Comparison of ENCODE assay signal across 1 cellular context in the genomic region with DNA sequence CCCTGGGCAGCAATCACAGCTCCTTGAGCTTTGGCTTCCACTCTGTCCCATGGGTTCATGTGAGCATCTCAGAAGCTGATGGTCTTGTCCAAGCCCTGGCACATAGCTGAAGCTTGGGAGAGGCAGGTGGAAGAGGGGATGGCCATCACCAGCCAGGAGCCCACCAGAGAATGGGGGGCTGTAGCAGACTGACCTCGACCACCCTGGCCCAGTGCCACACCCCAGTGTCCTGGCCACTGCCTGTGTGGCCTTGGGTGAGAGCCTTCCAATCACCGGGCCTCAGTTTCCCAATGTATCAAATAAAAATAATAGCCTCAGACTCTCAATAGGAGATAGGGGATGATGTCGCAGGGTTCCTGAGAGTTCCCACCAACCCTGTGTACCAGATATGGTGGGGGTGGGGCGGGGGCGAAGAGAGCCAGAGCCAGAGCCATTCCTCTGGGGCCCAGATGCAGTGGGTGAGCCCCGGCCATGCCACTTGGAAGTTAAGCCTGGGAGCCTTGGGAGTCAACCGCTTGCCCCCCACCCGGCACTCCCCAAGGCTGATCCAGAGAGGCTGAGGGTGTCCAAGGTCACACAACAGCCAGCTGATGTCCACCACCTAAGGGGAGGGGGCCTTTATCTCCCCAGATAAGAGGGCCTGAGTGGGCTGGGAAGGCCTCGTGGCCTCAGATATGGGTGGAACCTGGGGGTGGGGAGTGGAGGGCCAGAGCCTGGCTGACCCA.
TF ChIP-seq lines count a peak whose summit lies in the region.

No MANE protein-coding gene starts in this region.

TF ChIP-seq in HCT116, 20 proteins besides CTCF, POLR2A, EP300 and RAD21 (continued from another document):
- TF ChIP-seq, protein P1, sequence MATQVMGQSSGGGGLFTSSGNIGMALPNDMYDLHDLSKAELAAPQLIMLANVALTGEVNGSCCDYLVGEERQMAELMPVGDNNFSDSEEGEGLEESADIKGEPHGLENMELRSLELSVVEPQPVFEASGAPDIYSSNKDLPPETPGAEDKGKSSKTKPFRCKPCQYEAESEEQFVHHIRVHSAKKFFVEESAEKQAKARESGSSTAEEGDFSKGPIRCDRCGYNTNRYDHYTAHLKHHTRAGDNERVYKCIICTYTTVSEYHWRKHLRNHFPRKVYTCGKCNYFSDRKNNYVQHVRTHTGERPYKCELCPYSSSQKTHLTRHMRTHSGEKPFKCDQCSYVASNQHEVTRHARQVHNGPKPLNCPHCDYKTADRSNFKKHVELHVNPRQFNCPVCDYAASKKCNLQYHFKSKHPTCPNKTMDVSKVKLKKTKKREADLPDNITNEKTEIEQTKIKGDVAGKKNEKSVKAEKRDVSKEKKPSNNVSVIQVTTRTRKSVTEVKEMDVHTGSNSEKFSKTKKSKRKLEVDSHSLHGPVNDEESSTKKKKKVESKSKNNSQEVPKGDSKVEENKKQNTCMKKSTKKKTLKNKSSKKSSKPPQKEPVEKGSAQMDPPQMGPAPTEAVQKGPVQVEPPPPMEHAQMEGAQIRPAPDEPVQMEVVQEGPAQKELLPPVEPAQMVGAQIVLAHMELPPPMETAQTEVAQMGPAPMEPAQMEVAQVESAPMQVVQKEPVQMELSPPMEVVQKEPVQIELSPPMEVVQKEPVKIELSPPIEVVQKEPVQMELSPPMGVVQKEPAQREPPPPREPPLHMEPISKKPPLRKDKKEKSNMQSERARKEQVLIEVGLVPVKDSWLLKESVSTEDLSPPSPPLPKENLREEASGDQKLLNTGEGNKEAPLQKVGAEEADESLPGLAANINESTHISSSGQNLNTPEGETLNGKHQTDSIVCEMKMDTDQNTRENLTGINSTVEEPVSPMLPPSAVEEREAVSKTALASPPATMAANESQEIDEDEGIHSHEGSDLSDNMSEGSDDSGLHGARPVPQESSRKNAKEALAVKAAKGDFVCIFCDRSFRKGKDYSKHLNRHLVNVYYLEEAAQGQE (IDR thresholded peaks at IDR 0.05; ENCODE audit: low read depth): no peak
- TF ChIP-seq, protein P2, sequence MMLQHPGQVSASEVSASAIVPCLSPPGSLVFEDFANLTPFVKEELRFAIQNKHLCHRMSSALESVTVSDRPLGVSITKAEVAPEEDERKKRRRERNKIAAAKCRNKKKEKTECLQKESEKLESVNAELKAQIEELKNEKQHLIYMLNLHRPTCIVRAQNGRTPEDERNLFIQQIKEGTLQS (IDR thresholded peaks at IDR 0.05): no peak
- TF ChIP-seq EZH2 (IDR thresholded peaks at IDR 0.05) (no peak), YY1 (IDR thresholded peaks at IDR 0.05; ENCODE audit: extremely low read depth, insufficient replicate concordance, low read depth, low read length) (no peak), ZFX (IDR thresholded peaks at IDR 0.05) (no peak), CEBPB (IDR thresholded peaks at IDR 0.05; ENCODE audit: low read depth) (no peak), SP1 (IDR thresholded peaks at IDR 0.05; ENCODE audit: low read depth) (no peak), EGR1 (IDR thresholded peaks at IDR 0.05; ENCODE audit: low read depth) (no peak), ELF1 (IDR thresholded peaks at IDR 0.05; ENCODE audit: borderline replicate concordance, low read depth) (no peak), EZH2phosphoT487 (IDR thresholded peaks at IDR 0.05; ENCODE audit: borderline replicate concordance) (no peak), SRF (IDR thresholded peaks at IDR 0.05; ENCODE audit: low read depth) (no peak), TCF7L2 (IDR thresholded peaks at IDR 0.05; ENCODE audit: borderline replicate concordance, extremely low read depth, insufficient read depth, insufficient read length) (no peak), JUND (IDR thresholded peaks at IDR 0.05) (no peak), FOSL1 (IDR thresholded peaks at IDR 0.05; ENCODE audit: low read depth) (no peak), ZNF274 (IDR thresholded peaks at IDR 0.05; ENCODE audit: low read depth, low read length) (no peak)
- TF ChIP-seq, protein P3, sequence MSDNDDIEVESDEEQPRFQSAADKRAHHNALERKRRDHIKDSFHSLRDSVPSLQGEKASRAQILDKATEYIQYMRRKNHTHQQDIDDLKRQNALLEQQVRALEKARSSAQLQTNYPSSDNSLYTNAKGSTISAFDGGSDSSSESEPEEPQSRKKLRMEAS (IDR thresholded peaks at IDR 0.05): no peak
- TF ChIP-seq, protein P4, sequence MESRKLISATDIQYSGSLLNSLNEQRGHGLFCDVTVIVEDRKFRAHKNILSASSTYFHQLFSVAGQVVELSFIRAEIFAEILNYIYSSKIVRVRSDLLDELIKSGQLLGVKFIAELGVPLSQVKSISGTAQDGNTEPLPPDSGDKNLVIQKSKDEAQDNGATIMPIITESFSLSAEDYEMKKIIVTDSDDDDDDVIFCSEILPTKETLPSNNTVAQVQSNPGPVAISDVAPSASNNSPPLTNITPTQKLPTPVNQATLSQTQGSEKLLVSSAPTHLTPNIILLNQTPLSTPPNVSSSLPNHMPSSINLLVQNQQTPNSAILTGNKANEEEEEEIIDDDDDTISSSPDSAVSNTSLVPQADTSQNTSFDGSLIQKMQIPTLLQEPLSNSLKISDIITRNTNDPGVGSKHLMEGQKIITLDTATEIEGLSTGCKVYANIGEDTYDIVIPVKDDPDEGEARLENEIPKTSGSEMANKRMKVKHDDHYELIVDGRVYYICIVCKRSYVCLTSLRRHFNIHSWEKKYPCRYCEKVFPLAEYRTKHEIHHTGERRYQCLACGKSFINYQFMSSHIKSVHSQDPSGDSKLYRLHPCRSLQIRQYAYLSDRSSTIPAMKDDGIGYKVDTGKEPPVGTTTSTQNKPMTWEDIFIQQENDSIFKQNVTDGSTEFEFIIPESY (IDR thresholded peaks at IDR 0.05; ENCODE audit: extremely low read depth, insufficient replicate concordance, low read length): no peak
TF ChIP-seq in HCT116: peak in this region for 0.
